Comparison of ENCODE assay signal across 17 cellular contexts in genomic region chr10:131978366-131978765, GRCh38. TPM values are rescaled to one million over a fixed set of nuclear protein-coding genes. Genes with fewer than 3 reads are reported as not detected.
DNase-seq lines count a peak whose midpoint lies in the region; ATAC-seq, FAIRE-seq and TF ChIP-seq lines count a peak whose summit lies in the region.
"Had no signal": no experiment of that assay in that cellular context is flagged by ENCODE, and none has a peak within 500 bp of the region (broad histone marks: within the 10 kb centered on the region; RNA-seq: fewer than 3 reads in every experiment).

No MANE protein-coding gene starts in this region.

- peak overlapping the region; percentile 69 for H3K4me2 ChIP-seq in GM23338
- no peak overlapping the region for H3K4me2 ChIP-seq in astrocyte (ENCODE audit: low read length)
- H3K4me2 ChIP-seq: A549 had no signal

- H3F3A ChIP-seq in GM23338 (replicated peaks; ENCODE audit: low read depth) = no peaks in the 10 kb centered on the region; the same call in 1 of the 2 replicates

- H3K79me2 ChIP-seq in GM23338 (replicated peaks; ENCODE audit: insufficient read depth) = peaks cover 50% of the 10 kb centered on the region
- H3K79me2 ChIP-seq in astrocyte (ENCODE audit: insufficient read depth, low read length) = peaks cover 73% of the 10 kb centered on the region

- no peak overlapping the region for H2AFZ ChIP-seq in GM23338
- no peak overlapping the region for H2AFZ ChIP-seq in astrocyte (ENCODE audit: low read depth, low read length)

- no peak for DNase-seq in T-helper 2 cell treated with Interferon-gamma antibody and Interleukin-4, amounts not matched to agents 5 μg/mL and 100 μg/mL, for 36 hours (ENCODE audit: low spot score)
- DNase-seq in T-helper 2 cell (no peak), GM23338 (ENCODE audit: low spot score) (no peak), astrocyte (ENCODE audit: low read depth) (no peak), pancreas (peak in 2 of 6 donors; percentile 45 to 60), left lobe of liver (ENCODE audit: low spot score) (no peak), GM19239 (ENCODE audit: insufficient read length, low spot score) (no peak), C1 segment of cervical spinal cord (lab: John Stamatoyannopoulos, UW) (no peak)
- DNase-seq: colonic mucosa; DMS153; left lung; natural killer cell; NCI-H187; NCI-H526 treated with DMSO at 0.1 percent for 48 hours; stimulated activated naive CD8-positive, alpha-beta T cell treated with anti-CD3 and anti-CD28 coated beads, Interleukin-15, Interleukin-2, amounts not matched to agents 100 U/mL and 50 U/mL, for 24 hours had no signal

- H3K4me3 ChIP-seq in GM23338 (no peak overlapping the region; the same call in 1 of the 2 replicates), astrocyte (ENCODE audit: insufficient read depth, low read depth, low read length) (no peak overlapping the region), pancreas (peak overlapping the region in 3 of 4 donors; percentile 76 to 99 (median 98))
- H3K4me3 ChIP-seq: A549, colonic mucosa, left lung, right atrium auricular region had no signal

- H3K4me1 ChIP-seq in GM23338 (ENCODE audit: insufficient read depth) (peaks cover 33% of the 10 kb centered on the region), astrocyte (ENCODE audit: insufficient read depth, low read length) (peaks cover 17% of the 10 kb centered on the region), pancreas (peaks cover 0 to 30% (median 10%) of the 10 kb centered on the region in 3 donors)

- no peaks in the 10 kb centered on the region for H3K9me3 Mint-ChIP-seq in T-helper 2 cell treated with Interferon-gamma antibody and Interleukin-4, amounts not matched to agents 5 μg/mL and 100 μg/mL, for 36 hours
- H3K9me3 Mint-ChIP-seq in GM23338 = 0 out of 3 replicates have a peak, but pooled peaks cover 3% of the 10 kb centered on the region
- H3K9me3 Mint-ChIP-seq in astrocyte (ENCODE audit: unreplicated experiment) = no peaks in the 10 kb centered on the region
- H3K9me3 Mint-ChIP-seq: natural killer cell had no signal

- no peak for TF ChIP-seq CTCF in GM23338 (conservative IDR thresholded peaks at IDR 0.05; ENCODE audit: low read depth in 2 of 2)
- TF ChIP-seq CTCF in astrocyte (IDR thresholded peaks at IDR 0.05; ENCODE audit: insufficient read depth, low read depth, low read length) = no peak
- TF ChIP-seq CTCF in pancreas (IDR thresholded peaks at IDR 0.05) = no peak

- H3K36me3 Mint-ChIP-seq in T-helper 2 cell treated with Interferon-gamma antibody and Interleukin-4, amounts not matched to agents 5 μg/mL and 100 μg/mL, for 36 hours (ENCODE audit: low read depth) = peaks cover 49% of the 10 kb centered on the region
- peaks cover 18% of the 10 kb centered on the region for H3K36me3 Mint-ChIP-seq in GM23338 (ENCODE audit: low read depth)
- peaks cover 25% of the 10 kb centered on the region for H3K36me3 Mint-ChIP-seq in astrocyte (ENCODE audit: low read depth, unreplicated experiment)
- H3K36me3 Mint-ChIP-seq: natural killer cell had no signal

- no peak overlapping the region for H3K9ac ChIP-seq in astrocyte (ENCODE audit: low read length)

- intact Hi-C loops in pancreas (cut with DNase I) = no loop called here

- no peak overlapping the region for H3K27ac ChIP-seq in GM23338 (ENCODE audit: low read depth)
- H3K27ac ChIP-seq in astrocyte (ENCODE audit: low read depth, low read length) = no peak overlapping the region
- peak overlapping the region in 3 of 4 donors; percentile 85 to 89 (median 88) for H3K27ac ChIP-seq in pancreas
- H3K27ac ChIP-seq: A549, colonic mucosa, left lung, right atrium auricular region had no signal

- H3K36me3 ChIP-seq in GM23338 (ENCODE audit: insufficient read depth) = no peaks in the 10 kb centered on the region
- H3K36me3 ChIP-seq in astrocyte (ENCODE audit: insufficient read depth, low read length) = no peaks in the 10 kb centered on the region
- H3K36me3 ChIP-seq in pancreas = peaks cover 0 to 3% (median under 1%) of the 10 kb centered on the region in 3 donors
- H3K36me3 ChIP-seq: colonic mucosa, left lung, right atrium auricular region had no signal

- H3K27me3 ChIP-seq in GM23338 (ENCODE audit: insufficient read depth) (peaks cover 38% of the 10 kb centered on the region), astrocyte (ENCODE audit: insufficient read depth, low read length) (no peaks in the 10 kb centered on the region), pancreas (no peaks in the 10 kb centered on the region)
- H3K27me3 ChIP-seq: right atrium auricular region had no signal

- no peaks in the 10 kb centered on the region for H3K9me2 ChIP-seq in GM23338 (ENCODE audit: insufficient read depth)

- H4K20me1 ChIP-seq in GM23338 (replicated peaks; ENCODE audit: insufficient read depth) = peaks cover 32% of the 10 kb centered on the region
- peaks cover 67% of the 10 kb centered on the region for H4K20me1 ChIP-seq in astrocyte (ENCODE audit: insufficient read depth, low read length)

- WGBS in pancreas, 2 donors = 30 to 37% methylated on average over 3 of the region's 3 CpGs

- H3K4me1 Mint-ChIP-seq in T-helper 2 cell treated with Interferon-gamma antibody and Interleukin-4, amounts not matched to agents 5 μg/mL and 100 μg/mL, for 36 hours (ENCODE audit: low read depth) = peaks cover 65% of the 10 kb centered on the region
- H3K4me1 Mint-ChIP-seq in GM23338 (peaks cover 32% of the 10 kb centered on the region), astrocyte (ENCODE audit: low read depth, unreplicated experiment) (peaks cover 16% of the 10 kb centered on the region)

- no peak for FAIRE-seq in astrocyte (lab: Jason Lieb, UNC)
- no peak for FAIRE-seq in pancreas (lab: Jason Lieb, UNC)
- FAIRE-seq in GM19239 (lab: Jason Lieb, UNC) = no peak
- FAIRE-seq: A549 had no signal

- peak overlapping the region; percentile 69 for H3K4me3 Mint-ChIP-seq in T-helper 2 cell treated with Interferon-gamma antibody and Interleukin-4, amounts not matched to agents 5 μg/mL and 100 μg/mL, for 36 hours
- no peak overlapping the region for H3K4me3 Mint-ChIP-seq in GM23338
- peak overlapping the region; percentile 73 for H3K4me3 Mint-ChIP-seq in astrocyte (ENCODE audit: unreplicated experiment)
- H3K4me3 Mint-ChIP-seq: natural killer cell had no signal

- no peak for ATAC-seq in GM23338
- ATAC-seq in pancreas = no peak
- ATAC-seq in left lobe of liver = no peak
- ATAC-seq: A549; left lung; natural killer cell; stimulated activated naive CD8-positive, alpha-beta T cell treated with anti-CD3 and anti-CD28 coated beads, Interleukin-15, Interleukin-2, amounts not matched to agents 100 U/mL and 50 U/mL, for 24 hours had no signal

- peaks cover 2% of the 10 kb centered on the region for H3K27me3 Mint-ChIP-seq in T-helper 2 cell treated with Interferon-gamma antibody and Interleukin-4, amounts not matched to agents 5 μg/mL and 100 μg/mL, for 36 hours (ENCODE audit: low read depth)
- H3K27me3 Mint-ChIP-seq in GM23338 (ENCODE audit: insufficient read depth, low read depth, poor library complexity) (peaks cover 24% of the 10 kb centered on the region), astrocyte (ENCODE audit: low read depth, unreplicated experiment) (no peaks in the 10 kb centered on the region)

- H3K27ac Mint-ChIP-seq in T-helper 2 cell treated with Interferon-gamma antibody and Interleukin-4, amounts not matched to agents 5 μg/mL and 100 μg/mL, for 36 hours = no peak overlapping the region
- H3K27ac Mint-ChIP-seq in GM23338 (no peak overlapping the region), astrocyte (ENCODE audit: unreplicated experiment) (no peak overlapping the region)

- no peaks in the 10 kb centered on the region for H3K9me3 ChIP-seq in astrocyte (ENCODE audit: insufficient read depth, low read depth, low read length)
- H3K9me3 ChIP-seq in pancreas = no peaks in the 10 kb centered on the region
- H3K9me3 ChIP-seq: A549, colonic mucosa, left lung, right atrium auricular region had no signal

TF ChIP-seq in GM23338, 12 proteins besides CTCF, POLR2A, EP300 and RAD21 (continues in another document):
- TF ChIP-seq CREB1 (CRISPR knock-in tag; IDR thresholded peaks at IDR 0.05; ENCODE audit: low read depth) = no peak
- no peak for TF ChIP-seq ZNF331 (CRISPR knock-in tag; IDR thresholded peaks at IDR 0.05; ENCODE audit: low read depth)
- TF ChIP-seq STAT1 (IDR thresholded peaks at IDR 0.05; ENCODE audit: unreplicated experiment) = no peak
- TF ChIP-seq JUNB (IDR thresholded peaks at IDR 0.05; ENCODE audit: unreplicated experiment) = no peak

RNA-seq across cellular contexts. Expression of gene BNIP3, which starts 3.4 kb away (rescaled TPM):
- total RNA-seq in GM23338 (2014; rRNA removed; shearing (Covaris generic)) = 48.8 and 75.0 TPM in 2 replicates
- polyA plus RNA-seq in GM23338 (2016; fragmentation: Nextera tagmentation; extraction: Ambion mirVana) (41.1 and 46.3 TPM in 2 replicates), pancreas (100 to 1,000 TPM in 1 of 2 donors, 10 to 100 TPM in 1; 84.2 to 166 TPM)
- total RNA-seq in astrocyte (112 and 141 TPM in 2 replicates), pancreas (100 to 1,000 TPM in 4 of 6 donors, 10 to 100 TPM in 2; 65.7 to 471 (median 217) TPM), left lobe of liver (90.4 TPM)

Comparison
In these comparisons a context has a peak if more than half of its experiments do, and no peak if none do; other contexts are left out.
1. H3K27ac ChIP-seq: peak in pancreas (3 of 4); none in GM23338 (single experiment) and astrocyte (single experiment).
2. H3K4me3 ChIP-seq: peak in pancreas (3 of 4); none in GM23338 (single experiment) and astrocyte (single experiment).